ENCODE assay signal across 12 cellular contexts in the genomic region with DNA sequence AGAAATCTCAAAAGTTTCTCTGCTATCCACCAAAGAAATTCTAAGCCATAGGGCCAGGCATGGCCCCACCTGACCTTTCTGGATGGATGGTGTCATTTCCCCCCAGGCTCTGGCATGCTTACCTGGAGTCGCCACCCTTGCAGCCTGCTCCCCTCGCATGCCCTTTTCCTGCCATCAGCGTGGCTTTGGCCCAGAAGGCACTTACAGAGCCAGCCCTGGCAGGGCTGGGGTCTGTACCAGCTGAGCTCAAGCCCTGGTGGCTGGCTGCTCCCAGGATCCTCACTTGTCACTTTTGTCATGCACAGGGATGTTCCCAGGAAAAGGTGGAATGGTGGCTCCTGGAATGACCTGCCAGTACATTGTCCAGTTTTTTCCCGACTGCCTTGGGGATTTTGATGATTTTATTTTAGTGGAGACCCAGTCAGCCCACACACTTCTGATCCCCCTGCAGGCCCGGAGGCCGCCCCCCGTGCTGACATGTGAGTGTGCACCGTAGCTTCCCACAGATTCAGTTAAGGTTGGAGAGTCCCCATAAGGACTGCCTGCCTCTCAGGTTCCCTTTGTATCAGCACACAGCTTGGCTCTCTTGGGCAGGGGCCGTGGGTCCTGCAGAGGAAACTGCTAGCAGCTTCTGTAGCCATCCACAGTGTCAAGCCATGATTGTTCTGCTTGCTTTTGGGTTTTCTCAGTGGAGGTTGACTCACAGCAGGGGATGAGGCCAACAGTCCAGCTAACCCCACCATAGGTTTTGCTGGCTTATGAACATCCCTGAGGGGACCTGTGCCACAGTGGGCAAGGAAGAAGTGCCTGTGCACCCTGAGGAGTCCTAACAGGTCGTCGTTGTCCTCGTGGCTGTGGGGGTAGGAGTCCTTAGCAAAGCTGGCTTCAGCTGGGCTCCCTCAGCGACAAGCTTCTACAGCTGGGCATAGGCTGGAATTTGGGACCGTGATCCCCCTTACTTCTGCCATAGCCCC. TPM values are rescaled to one million over a fixed set of nuclear protein-coding genes. Genes with fewer than 3 reads are reported as not detected.
DNase-seq lines count a peak whose midpoint lies in the region; ATAC-seq and TF ChIP-seq lines count a peak whose summit lies in the region.
"Had no signal": no experiment of that assay in that cellular context is flagged by ENCODE, and none has a peak within 500 bp of the region (broad histone marks: within the 10 kb centered on the region; RNA-seq: fewer than 3 reads in every experiment).

No MANE protein-coding gene starts in this region.

- no peaks in the 10 kb centered on the region for H3K4me1 Mint-ChIP-seq in activated naive CD8-positive, alpha-beta T cell (ENCODE audit: low read depth)
- peaks cover 0 to 11% of the 10 kb centered on the region in 2 donors for H3K4me1 Mint-ChIP-seq in natural killer cell

- H3K4me1 ChIP-seq in BE2C, result no peaks in the 10 kb centered on the region

- H3K36me3 ChIP-seq in BE2C (no peaks in the 10 kb centered on the region), H7 (replicated peaks; ENCODE audit: control insufficient read depth, insufficient read depth, low read length) (no peaks in the 10 kb centered on the region)

- intact Hi-C loops in natural killer cell (cut with micrococcal nuclease), result no loop called here
- intact Hi-C loops in posterior cingulate gyrus (cut with DNase I), result no loop called here

- ATAC-seq in natural killer cell (peak; percentile 32 to 48 (median 45)), GM19467 (IDR thresholded peaks at IDR 0.05; ENCODE audit: unreplicated experiment) (no peak), HG03097 (IDR thresholded peaks at IDR 0.05; ENCODE audit: low FRiP score, unreplicated experiment) (no peak), HG03520 (IDR thresholded peaks at IDR 0.05; ENCODE audit: unreplicated experiment) (no peak)

- peaks cover 4% of the 10 kb centered on the region for H3K9me3 Mint-ChIP-seq in activated naive CD8-positive, alpha-beta T cell (ENCODE audit: low read depth)
- H3K9me3 Mint-ChIP-seq in natural killer cell, result peaks cover 5 to 6% of the 10 kb centered on the region in 2 donors

- TF ChIP-seq CTCF in BE2C (IDR thresholded peaks at IDR 0.05; ENCODE audit: low read depth, low read length), result no peak
- TF ChIP-seq CTCF in natural killer cell (IDR thresholded peaks at IDR 0.05), result no peak

- DNase-seq in BE2C, result peak; percentile 23
- peak; percentile 37 for DNase-seq in H7
- no peak for DNase-seq in natural killer cell
- no peak for DNase-seq in posterior cingulate gyrus
- DNase-seq: activated CD8-positive, alpha-beta memory T cell treated with anti-CD3 and anti-CD28 coated beads, Interleukin-2, amount 50 U/mL, for 4 hours; C1 segment of cervical spinal cord; NCI-H510A treated with DMSO at 0.1 percent for 48 hours had no signal

- no peaks in the 10 kb centered on the region for H3K36me3 Mint-ChIP-seq in activated naive CD8-positive, alpha-beta T cell
- no peaks in the 10 kb centered on the region for H3K36me3 Mint-ChIP-seq in natural killer cell

- peak overlapping the region; percentile 86 for H3K27ac Mint-ChIP-seq in activated naive CD8-positive, alpha-beta T cell
- peak overlapping the region; percentile 83 to 88 for H3K27ac Mint-ChIP-seq in natural killer cell

- H3K27me3 Mint-ChIP-seq in activated naive CD8-positive, alpha-beta T cell, result no peaks in the 10 kb centered on the region
- peaks cover 0 to 3% of the 10 kb centered on the region in 2 donors for H3K27me3 Mint-ChIP-seq in natural killer cell (ENCODE audit: low read depth in 2 of 2)

- no peak overlapping the region for H3K4me3 Mint-ChIP-seq in activated naive CD8-positive, alpha-beta T cell
- H3K4me3 Mint-ChIP-seq in natural killer cell, result peak overlapping the region; percentile 61

- no peaks in the 10 kb centered on the region for H3K9me3 ChIP-seq in BE2C

- H3K27me3 ChIP-seq in BE2C (no peaks in the 10 kb centered on the region), H7 (ENCODE audit: control insufficient read depth, insufficient read depth, low read length) (no peaks in the 10 kb centered on the region)

- H3K4me3 ChIP-seq in BE2C (ENCODE audit: low read depth, low read length) (no peak overlapping the region), H7 (ENCODE audit: insufficient read depth, low read depth, low read length) (no peak overlapping the region)
- H3K4me3 ChIP-seq: SK-N-MC had no signal

RNA-seq across cellular contexts. Expression of a gene that starts 46.2 kb away (rescaled TPM):
- polyA plus RNA-seq in BE2C (2012; ENCODE audit: insufficient read depth, insufficient read length, low read depth), result not detected
- total RNA-seq in H7 (2014; rRNA removed; shearing (Covaris generic)), result 0.33 and 1.3 TPM in 2 replicates
- 1 to 10 TPM; 6.1 to 7.5 (median 7.0) TPM for total RNA-seq in natural killer cell

RNA-seq across cellular contexts. Expression of a gene that starts 51.7 kb away (rescaled TPM):
- 40.7 TPM for polyA plus RNA-seq in BE2C (2012; ENCODE audit: insufficient read depth, insufficient read length, low read depth)
- total RNA-seq in H7 (2014; rRNA removed; shearing (Covaris generic)), result 12.8 and 15.7 TPM in 2 replicates
- total RNA-seq in natural killer cell, result 100 to 1,000 TPM in 1 of 3 donors, 10 to 100 TPM in 2; 79.4 to 101 (median 93.9) TPM

RNA-seq across cellular contexts. Expression of a gene that starts 53.2 kb away (rescaled TPM):
- polyA plus RNA-seq in BE2C (2012; ENCODE audit: insufficient read depth, insufficient read length, low read depth), result 9.3 TPM
- total RNA-seq in H7 (2014; rRNA removed; shearing (Covaris generic)), result 1.8 and 3.4 TPM in 2 replicates
- total RNA-seq in natural killer cell, result 10 to 100 TPM; 60.5 to 71.0 (median 67.7) TPM

RNA-seq across cellular contexts. Expression of a gene that starts 55.8 kb away (rescaled TPM):
- 0.85 TPM for polyA plus RNA-seq in BE2C (2012; ENCODE audit: insufficient read depth, insufficient read length, low read depth)
- 22.2 and 22.3 TPM in 2 replicates for total RNA-seq in H7 (2014; rRNA removed; shearing (Covaris generic))
- total RNA-seq in natural killer cell, result 10 to 100 TPM; 27.7 to 38.1 (median 29.4) TPM

Comparison
In these comparisons a context has a peak if more than half of its experiments do, and no peak if none do; other contexts are left out.
1. DNase-seq: peak in BE2C (single experiment) and H7 (single experiment); none in natural killer cell (single experiment) and posterior cingulate gyrus (0 of 10).
2. ATAC-seq: peak in natural killer cell (3 of 3); none in GM19467 (single experiment), HG03097 (single experiment) and HG03520 (single experiment).
3. RNA of a gene that starts 53.2 kb away (total RNA-seq): 60.5 to 71.0 TPM in natural killer cell; 1.8 to 3.4 TPM in H7; every median in the first group is over 10 times any median in the second.